ENCODE assay signal across 23 cellular contexts in the genomic region with DNA sequence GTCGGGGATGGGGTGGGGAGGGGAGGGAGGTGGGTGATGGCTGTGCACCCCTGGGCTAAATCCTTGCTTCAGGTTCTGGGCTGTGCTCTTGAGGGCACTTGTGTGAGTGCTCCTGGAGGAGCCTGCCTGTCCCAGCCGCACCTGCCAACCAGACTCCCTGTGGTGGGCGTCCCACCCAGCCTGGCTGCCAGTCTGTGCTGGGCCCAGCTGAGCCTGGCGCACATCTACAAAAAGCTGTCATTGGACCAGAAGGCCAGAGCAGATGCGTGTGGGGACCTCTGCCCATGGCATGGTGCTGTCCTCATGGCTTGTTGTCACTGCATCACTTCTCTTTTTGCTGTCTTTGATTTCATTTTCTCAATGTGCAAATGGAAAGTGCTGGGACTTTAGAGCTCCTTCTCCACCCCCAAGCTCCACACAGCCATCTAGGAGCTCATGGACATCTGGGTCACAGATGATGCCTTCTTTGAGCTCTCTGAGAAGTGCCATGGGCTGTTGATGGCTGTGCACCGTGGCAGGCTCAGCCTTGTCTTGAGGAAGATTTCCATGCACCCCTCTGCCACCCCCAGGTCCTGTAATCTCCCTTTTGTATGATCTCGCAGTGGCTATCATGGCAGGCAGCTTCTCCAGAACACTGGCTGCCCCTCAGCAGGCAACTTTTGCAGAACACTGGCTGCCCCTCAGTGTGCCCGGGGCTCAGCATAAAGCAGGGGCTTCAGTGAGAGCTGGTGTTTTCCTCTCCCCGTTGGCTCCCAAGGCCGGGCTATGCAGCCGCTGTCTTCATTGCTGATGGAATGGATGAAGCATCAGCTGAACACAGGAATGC.
"Had no signal": no experiment of that assay in that cellular context is flagged by ENCODE, and none has a peak within 500 bp of the region (broad histone marks: within the 10 kb centered on the region; RNA-seq: fewer than 3 reads in every experiment).

No MANE protein-coding gene starts in this region.

- H3K4me1 ChIP-seq: ascending aorta, esophagus squamous epithelium, gastroesophageal sphincter, lower lobe of right lung, psoas muscle, thyroid gland had no signal

- H3K27me3 ChIP-seq: ascending aorta, brain microvascular endothelial cell, dorsolateral prefrontal cortex, esophagus squamous epithelium, gastroesophageal sphincter, thyroid gland had no signal

- H3K4me3 ChIP-seq: ascending aorta, dorsolateral prefrontal cortex, esophagus squamous epithelium, gastroesophageal sphincter, lower lobe of right lung, psoas muscle, thyroid gland had no signal

- DNase-seq: activated CD4-positive, alpha-beta T cell treated with anti-CD3 and anti-CD28 coated beads, Interleukin-2, amount 50 U/mL, for 48 hours; activated gamma-delta T cell; brain microvascular endothelial cell; central memory CD4-positive, alpha-beta T cell; dorsolateral prefrontal cortex; esophagus squamous epithelium; left cardiac atrium; lower lobe of right lung; midbrain; natural killer cell; psoas muscle; stimulated activated CD4-positive, alpha-beta T cell treated with anti-CD3 and anti-CD28 coated beads, Interleukin-12 subunit alpha, Interleukin-12 subunit beta, amount 100 ng/mL, for 4 hours; stimulated activated CD4-positive, alpha-beta T cell treated with anti-CD3 and anti-CD28 coated beads, Interleukin-4, amount 100 ng/mL, for 4 hours; stimulated activated naive CD8-positive, alpha-beta T cell treated with anti-CD3 and anti-CD28 coated beads, Interleukin-15, Interleukin-2, amounts not matched to agents 100 U/mL and 50 U/mL, for 24 hours; substantia nigra; T1000; thyroid gland had no signal

- H3K36me3 Mint-ChIP-seq: activated naive CD4-positive, alpha-beta T cell treated with anti-CD3 and anti-CD28 coated beads, Interleukin-2, amount 50 U/mL, for 72 hours; natural killer cell had no signal

- H3K36me3 ChIP-seq: ascending aorta, brain microvascular endothelial cell, esophagus squamous epithelium, gastroesophageal sphincter, lower lobe of right lung, thyroid gland had no signal

- H3K9me3 Mint-ChIP-seq: activated naive CD4-positive, alpha-beta T cell treated with anti-CD3 and anti-CD28 coated beads, Interleukin-2, amount 50 U/mL, for 72 hours; activated T-helper 1 cell treated with anti-CD3 and anti-CD28 coated beads, Interleukin-12 subunit alpha, Interleukin-12 subunit beta, Interleukin-2, Interleukin-4 antibody, amounts not matched to agents 30 ng/mL and 10 ng/mL and 1 ng/mL, durations not matched to agents 14 hours and 24 hours and 36 hours; natural killer cell; T-helper 1 cell treated with Interleukin-12 subunit alpha and Interleukin-12 subunit beta and Interleukin-4 antibody, amounts not matched to agents 30 μg/mL and 1 μg/mL, for 36 hours; WTC11 had no signal

- H3K27ac ChIP-seq: ascending aorta, brain microvascular endothelial cell, esophagus squamous epithelium, gastroesophageal sphincter, lower lobe of right lung, psoas muscle, thyroid gland had no signal

- ATAC-seq: activated naive CD4-positive, alpha-beta T cell treated with anti-CD3 and anti-CD28 coated beads, Interleukin-2, amount 50 U/mL, for 72 hours; gastroesophageal sphincter; left cardiac atrium; lower lobe of right lung; natural killer cell; psoas muscle; stimulated activated naive CD8-positive, alpha-beta T cell treated with anti-CD3 and anti-CD28 coated beads, Interleukin-15, Interleukin-2, amounts not matched to agents 100 U/mL and 50 U/mL, for 24 hours; WTC11 had no signal

- H3K9me3 ChIP-seq: ascending aorta, esophagus squamous epithelium, gastroesophageal sphincter, lower lobe of right lung, psoas muscle, thyroid gland had no signal

- H3K4me3 Mint-ChIP-seq: activated T-helper 1 cell treated with anti-CD3 and anti-CD28 coated beads, Interleukin-12 subunit alpha, Interleukin-12 subunit beta, Interleukin-2, Interleukin-4 antibody, amounts not matched to agents 30 ng/mL and 10 ng/mL and 1 ng/mL, durations not matched to agents 14 hours and 24 hours and 36 hours; natural killer cell; T-helper 1 cell treated with Interleukin-12 subunit alpha and Interleukin-12 subunit beta and Interleukin-4 antibody, amounts not matched to agents 30 μg/mL and 1 μg/mL, for 36 hours; WTC11 had no signal

- H3K27ac Mint-ChIP-seq: activated naive CD4-positive, alpha-beta T cell treated with anti-CD3 and anti-CD28 coated beads, Interleukin-2, amount 50 U/mL, for 72 hours; activated T-helper 1 cell treated with anti-CD3 and anti-CD28 coated beads, Interleukin-12 subunit alpha, Interleukin-12 subunit beta, Interleukin-2, Interleukin-4 antibody, amounts not matched to agents 30 ng/mL and 10 ng/mL and 1 ng/mL, durations not matched to agents 14 hours and 24 hours and 36 hours; natural killer cell; T-helper 1 cell treated with Interleukin-12 subunit alpha and Interleukin-12 subunit beta and Interleukin-4 antibody, amounts not matched to agents 30 μg/mL and 1 μg/mL, for 36 hours; WTC11 had no signal

- H3K4me1 Mint-ChIP-seq: natural killer cell, WTC11 had no signal
